18 cellular contexts compared by ENCODE assay signal in genomic region chr3:99848433-99848832, GRCh38. TPM values are rescaled to one million over a fixed set of nuclear protein-coding genes. Genes with fewer than 3 reads are reported as not detected.
A peak's percentile ranks its signal among the peaks of the same experiment; 100 is the strongest.
DNase-seq lines count a peak whose midpoint lies in the region; ATAC-seq and TF ChIP-seq lines count a peak whose summit lies in the region.
"Had no signal": no experiment of that assay in that cellular context is flagged by ENCODE, and none has a peak within 500 bp of the region (broad histone marks: within the 10 kb centered on the region; RNA-seq: fewer than 3 reads in every experiment).

No MANE protein-coding gene starts in this region.

- H3K36me3 ChIP-seq in ascending aorta (peaks cover 52 to 57% of the 10 kb centered on the region in 2 donors), muscle layer of colon (ENCODE audit: insufficient read depth, low read length) (peaks cover 6% of the 10 kb centered on the region), thoracic aorta (peaks cover 32% of the 10 kb centered on the region), spleen (peaks cover 0 to 10% (median 0%) of the 10 kb centered on the region in 6 donors)

- no peak overlapping the region for H3K9ac ChIP-seq in muscle layer of colon (ENCODE audit: low read length)
- H3K9ac ChIP-seq: KMS-11 had no signal

- no peak for TF ChIP-seq POLR2A in spleen (IDR thresholded peaks at IDR 0.05)

- H3K27me3 Mint-ChIP-seq in chondrocyte (ENCODE audit: low read depth) = no peaks in the 10 kb centered on the region
- no peaks in the 10 kb centered on the region for H3K27me3 Mint-ChIP-seq in activated CD4-positive, alpha-beta T cell treated with anti-CD3 and anti-CD28 coated beads for 36 hours

- intact Hi-C loops in ascending aorta (cut with DNase I) = loop anchor here (10.0 kb wide), 1 partner anchor 216 kb away; no protein-coding TSS in a partner anchor
- intact Hi-C loops in spleen (cut with DNase I; ENCODE audit: low total_unique reads) = no loop called here
- intact Hi-C loops in activated CD4-positive, alpha-beta T cell treated with anti-CD3 and anti-CD28 coated beads for 36 hours (cut with DNase I, micrococcal nuclease) = no loop called here

- H3K27ac ChIP-seq in ascending aorta = peak overlapping the region; percentile 44 to 48
- peak overlapping the region; percentile 74 for H3K27ac ChIP-seq in muscle layer of colon (ENCODE audit: low read depth, low read length)
- H3K27ac ChIP-seq in thoracic aorta = peak overlapping the region; percentile 11 to 41
- no peak overlapping the region for H3K27ac ChIP-seq in spleen
- H3K27ac ChIP-seq: C4-2B, KMS-11 had no signal

- DNase-seq in ascending aorta (ENCODE audit: low spot score in 2 of 2) (no peak), chondrocyte (ENCODE audit: low spot score) (no peak), thoracic aorta (ENCODE audit: low spot score) (no peak), spleen (no peak), activated gamma-delta T cell (lab: John Stamatoyannopoulos, UW) (no peak)
- DNase-seq in activated CD4-positive, alpha-beta T cell treated with anti-CD3 and anti-CD28 coated beads for 36 hours = no peak
- DNase-seq: ACHN, AML-193, DMS79, MV-4-11, NCI-H1694 treated with DMSO at 0.1 percent for 48 hours, NCI-H748 treated with DMSO at 0.1 percent for 48 hours had no signal

- H3K27ac Mint-ChIP-seq in chondrocyte (ENCODE audit: unreplicated experiment) = peak overlapping the region; percentile 39
- H3K27ac Mint-ChIP-seq in activated CD4-positive, alpha-beta T cell treated with anti-CD3 and anti-CD28 coated beads for 36 hours = no peak overlapping the region
- H3K27ac Mint-ChIP-seq: GM23338 had no signal

- H3K27me3 ChIP-seq in ascending aorta (no peaks in the 10 kb centered on the region), muscle layer of colon (ENCODE audit: control insufficient read depth in 1 of 2, insufficient read depth in 2 of 2, low read length in 2 of 2) (no peaks in the 10 kb centered on the region), thoracic aorta (replicated peaks; ENCODE audit: insufficient read depth) (no peaks in the 10 kb centered on the region), spleen (replicated peaks in 1 of 7) (no peaks in the 10 kb centered on the region)

- POLR2A ChIA-PET in activated CD4-positive, alpha-beta T cell treated with anti-CD3 and anti-CD28 coated beads for 36 hours (lab: Charles Lee) = no interaction called here

- peaks cover 15% of the 10 kb centered on the region for H3K36me3 Mint-ChIP-seq in chondrocyte (ENCODE audit: low read depth)
- no peaks in the 10 kb centered on the region for H3K36me3 Mint-ChIP-seq in activated CD4-positive, alpha-beta T cell treated with anti-CD3 and anti-CD28 coated beads for 36 hours (ENCODE audit: low read depth)

- peak overlapping the region in 1 of 2 donors; percentile 3 for H3K4me3 ChIP-seq in ascending aorta
- H3K4me3 ChIP-seq in muscle layer of colon (ENCODE audit: low read depth in 1 of 2, low read length in 2 of 2) = no peak overlapping the region
- H3K4me3 ChIP-seq in thoracic aorta = peak overlapping the region; percentile 6
- no peak overlapping the region for H3K4me3 ChIP-seq in spleen
- H3K4me3 ChIP-seq: GM23338 had no signal

- CTCF ChIA-PET in activated CD4-positive, alpha-beta T cell treated with anti-CD3 and anti-CD28 coated beads for 36 hours (lab: Charles Lee) = no interaction called here

- no peaks in the 10 kb centered on the region for H3K9me3 Mint-ChIP-seq in chondrocyte (ENCODE audit: low read depth)
- H3K9me3 Mint-ChIP-seq in activated CD4-positive, alpha-beta T cell treated with anti-CD3 and anti-CD28 coated beads for 36 hours (ENCODE audit: low read depth) = no peaks in the 10 kb centered on the region
- H3K9me3 Mint-ChIP-seq: GM23338 had no signal

- peaks cover 38% of the 10 kb centered on the region for H3K4me1 Mint-ChIP-seq in chondrocyte (ENCODE audit: low read depth)
- H3K4me1 Mint-ChIP-seq in activated CD4-positive, alpha-beta T cell treated with anti-CD3 and anti-CD28 coated beads for 36 hours = peaks cover 14% of the 10 kb centered on the region

- ATAC-seq in thoracic aorta (ENCODE audit: insufficient number of reproducible peaks, low FRiP score, low read depth) = no peak
- ATAC-seq in activated CD4-positive, alpha-beta T cell treated with anti-CD3 and anti-CD28 coated beads for 36 hours = no peak
- ATAC-seq: GM23338, HCT116, Right ventricle myocardium inferior had no signal

- WGBS in spleen, 5 donors = 91 to 98% (median 95%) methylated on average over 6 of the region's 6 CpGs

- peaks cover 3 to 22% of the 10 kb centered on the region in 2 donors for H3K4me1 ChIP-seq in ascending aorta
- peaks cover 69% of the 10 kb centered on the region for H3K4me1 ChIP-seq in muscle layer of colon (ENCODE audit: insufficient read depth, low read length)
- H3K4me1 ChIP-seq in thoracic aorta (ENCODE audit: control insufficient read depth in 1 of 2, low read depth in 2 of 2) = peaks cover 6 to 80% of the 10 kb centered on the region in 2 donors
- H3K4me1 ChIP-seq in spleen = peaks cover 0 to 30% (median 16%) of the 10 kb centered on the region in 6 donors

- TF ChIP-seq CTCF in ascending aorta (IDR thresholded peaks at IDR 0.05) = no peak
- TF ChIP-seq CTCF in chondrocyte (IDR thresholded peaks at IDR 0.05) = no peak
- TF ChIP-seq CTCF in thoracic aorta (IDR thresholded peaks at IDR 0.05) = no peak
- TF ChIP-seq CTCF in spleen (IDR thresholded peaks at IDR 0.05 in 8 of 11, conservative IDR thresholded peaks at IDR 0.05 in 3 of 11) = no peak

- H3K4me3 Mint-ChIP-seq in chondrocyte (ENCODE audit: unreplicated experiment) = no peak overlapping the region
- no peak overlapping the region for H3K4me3 Mint-ChIP-seq in activated CD4-positive, alpha-beta T cell treated with anti-CD3 and anti-CD28 coated beads for 36 hours
- H3K4me3 Mint-ChIP-seq: GM23338 had no signal

- peaks cover 0 to 55% of the 10 kb centered on the region in 2 donors for H3K9me3 ChIP-seq in ascending aorta
- no peaks in the 10 kb centered on the region for H3K9me3 ChIP-seq in muscle layer of colon (ENCODE audit: low read length)
- H3K9me3 ChIP-seq in thoracic aorta = peaks cover 13% of the 10 kb centered on the region
- H3K9me3 ChIP-seq in spleen = no peaks in the 10 kb centered on the region

RNA-seq across cellular contexts. Expression of gene CMSS1, which starts 30.8 kb away (rescaled TPM):
- total RNA-seq in ascending aorta (9.2 TPM), chondrocyte (19.5 to 57.6 TPM (median 22.3 TPM) in 3 replicates), thoracic aorta (10 to 100 TPM; 18.1 to 22.7 TPM), spleen (10 to 100 TPM in 6 of 7 donors, 1 to 10 TPM in 1; 6.9 to 25.6 (median 17.9) TPM)
- polyA plus RNA-seq in spleen = 10 to 100 TPM; 23.5 to 30.1 (median 24.5) TPM
- 10 to 100 TPM; 94.0 to 96.3 TPM for total RNA-seq in activated CD4-positive, alpha-beta T cell treated with anti-CD3 and anti-CD28 coated beads for 36 hours

Comparison
In these comparisons a context has a peak if more than half of its experiments do, and no peak if none do; other contexts are left out.
1. H3K27ac ChIP-seq: peak in ascending aorta (2 of 2), muscle layer of colon (single experiment) and thoracic aorta (2 of 2); none in spleen (0 of 8).